7 cellular contexts compared by ENCODE assay signal in the genomic region with DNA sequence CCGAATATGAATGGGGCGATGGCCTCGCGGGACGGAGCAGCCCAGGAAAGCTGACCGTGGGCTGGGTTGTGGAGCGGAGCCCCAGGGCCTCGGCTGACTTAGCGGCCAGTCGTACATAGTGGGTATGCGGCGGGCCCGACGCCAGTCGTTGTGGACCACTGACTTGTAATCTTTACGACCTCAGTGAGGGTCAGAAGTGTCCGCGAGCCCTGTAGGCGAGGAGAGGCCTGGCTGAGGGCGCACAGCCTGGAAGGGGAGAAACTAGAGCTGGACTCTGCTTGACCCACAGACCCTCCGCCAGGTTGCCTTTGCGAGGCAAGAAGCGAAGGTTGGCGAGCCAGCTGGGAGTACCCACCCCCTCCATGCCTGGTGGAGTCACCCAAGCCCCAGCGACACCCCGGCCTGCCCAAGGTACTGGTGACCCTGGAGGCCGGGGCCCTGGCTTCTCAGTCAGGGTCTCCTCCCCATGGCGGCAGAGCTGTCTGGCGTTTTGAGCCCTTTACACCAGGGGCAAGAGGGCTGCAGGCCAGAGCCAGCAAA. TPM values are rescaled to one million over a fixed set of nuclear protein-coding genes. Genes with fewer than 3 reads are reported as not detected.
DNase-seq lines count a peak whose midpoint lies in the region; ATAC-seq, FAIRE-seq and TF ChIP-seq lines count a peak whose summit lies in the region.

No MANE protein-coding gene starts in this region.

- H3K27ac ChIP-seq in right atrium auricular region: peak overlapping the region; percentile 94 to 98
- H3K27ac ChIP-seq in small intestine (ENCODE audit: low read depth in 1 of 2, low read length in 1 of 2): peak overlapping the region; percentile 87 to 93

- H3K27me3 Mint-ChIP-seq in activated CD8-positive, alpha-beta T cell treated with anti-CD3 and anti-CD28 coated beads for 36 hours: peaks cover 13% of the 10 kb centered on the region

- 1 to 8% (median 4%) methylated on average over 23 to 29 of the region's 29 CpGs for WGBS in small intestine, 3 donors

- H3K4me1 ChIP-seq in right atrium auricular region (peaks cover 0 to 22% of the 10 kb centered on the region in 2 donors), small intestine (ENCODE audit: control insufficient read depth in 2 of 2, insufficient read depth in 1 of 2, low read depth in 1 of 2, low read length in 1 of 2) (peaks cover 0 to 3% of the 10 kb centered on the region in 2 donors)

- H3K27ac Mint-ChIP-seq in activated CD8-positive, alpha-beta T cell treated with anti-CD3 and anti-CD28 coated beads for 36 hours: peak overlapping the region; percentile 96

- intact Hi-C loops in activated CD8-positive, alpha-beta T cell treated with anti-CD3 and anti-CD28 coated beads for 36 hours (cut with micrococcal nuclease): no loop called here

- peaks cover 3% of the 10 kb centered on the region for H3K36me3 Mint-ChIP-seq in activated CD8-positive, alpha-beta T cell treated with anti-CD3 and anti-CD28 coated beads for 36 hours (ENCODE audit: low read depth)

- no peaks in the 10 kb centered on the region for H3K27me3 ChIP-seq in right atrium auricular region
- no peaks in the 10 kb centered on the region for H3K27me3 ChIP-seq in small intestine (ENCODE audit: control insufficient read depth in 2 of 2, insufficient read depth in 2 of 2, low read length in 2 of 2)

- ATAC-seq in HG02870 (IDR thresholded peaks at IDR 0.05; ENCODE audit: unreplicated experiment): peak; percentile 0
- no peak for ATAC-seq in activated CD8-positive, alpha-beta T cell treated with anti-CD3 and anti-CD28 coated beads for 36 hours

- H3K4me3 ChIP-seq in right atrium auricular region: peak overlapping the region; percentile 72 to 75
- H3K4me3 ChIP-seq in small intestine (ENCODE audit: low read depth in 1 of 2, low read length in 2 of 2): peak overlapping the region; percentile 44 to 81

- peaks cover 10% of the 10 kb centered on the region for H3K4me1 Mint-ChIP-seq in activated CD8-positive, alpha-beta T cell treated with anti-CD3 and anti-CD28 coated beads for 36 hours (ENCODE audit: low read depth)

- no peak for DNase-seq in activated CD8-positive, alpha-beta T cell treated with anti-CD3 and anti-CD28 coated beads for 36 hours
- DNase-seq in right atrium auricular region (ENCODE audit: low spot score): no peak
- DNase-seq in small intestine: no peak
- DNase-seq in NCI-H748 treated with DMSO at 0.1 percent for 48 hours (lab: John Stamatoyannopoulos, UW): no peak
- no peak for DNase-seq in globus pallidus (ENCODE audit: low spot score)
- DNase-seq in NCI-H1105 treated with DMSO at 0.1 percent for 48 hours (lab: John Stamatoyannopoulos, UW): no peak

- no peaks in the 10 kb centered on the region for H3K9me3 Mint-ChIP-seq in activated CD8-positive, alpha-beta T cell treated with anti-CD3 and anti-CD28 coated beads for 36 hours

- peak overlapping the region; percentile 91 for H3K4me3 Mint-ChIP-seq in activated CD8-positive, alpha-beta T cell treated with anti-CD3 and anti-CD28 coated beads for 36 hours

- H3K9me3 ChIP-seq in right atrium auricular region (no peaks in the 10 kb centered on the region), small intestine (ENCODE audit: control insufficient read depth, low read depth) (no peaks in the 10 kb centered on the region)

- FAIRE-seq in small intestine (lab: Jason Lieb, UNC): no peak

- no peaks in the 10 kb centered on the region for H3K36me3 ChIP-seq in right atrium auricular region
- no peaks in the 10 kb centered on the region for H3K36me3 ChIP-seq in small intestine (ENCODE audit: control insufficient read depth in 2 of 2, insufficient read depth in 2 of 2, low read length in 2 of 2)

- POLR2A ChIA-PET in activated CD8-positive, alpha-beta T cell treated with anti-CD3 and anti-CD28 coated beads for 36 hours (lab: Charles Lee): interaction anchor here (0.7 to 3.0 kb wide), 15 partner anchors 8 to 243 kb away, joined by 3 to 13 read pairs (median 3); no protein-coding TSS in a partner anchor

- no peak for TF ChIP-seq CTCF in activated CD8-positive, alpha-beta T cell treated with anti-CD3 and anti-CD28 coated beads for 36 hours (IDR thresholded peaks at IDR 0.05)
- no peak for TF ChIP-seq CTCF in right atrium auricular region (IDR thresholded peaks at IDR 0.05)

- CTCF ChIA-PET in activated CD8-positive, alpha-beta T cell treated with anti-CD3 and anti-CD28 coated beads for 36 hours (lab: Charles Lee): interaction anchor here (0.6 to 2.0 kb wide), 6 partner anchors 13 to 365 kb away, joined by 3 to 17 read pairs (median 4); no protein-coding TSS in a partner anchor

RNA-seq across cellular contexts. Expression of gene DYNC1H1, which starts 15.6 kb away (rescaled TPM):
- 100 to 1,000 TPM; 291 to 301 TPM for total RNA-seq in activated CD8-positive, alpha-beta T cell treated with anti-CD3 and anti-CD28 coated beads for 36 hours
- total RNA-seq in right atrium auricular region: 100 to 1,000 TPM; 388 to 445 TPM
- 100 to 1,000 TPM in 1 of 3 donors, 10 to 100 TPM in 2; 74.3 to 135 (median 96.2) TPM for polyA plus RNA-seq in small intestine
